7 cellular contexts compared by ENCODE assay signal in the genomic region with DNA sequence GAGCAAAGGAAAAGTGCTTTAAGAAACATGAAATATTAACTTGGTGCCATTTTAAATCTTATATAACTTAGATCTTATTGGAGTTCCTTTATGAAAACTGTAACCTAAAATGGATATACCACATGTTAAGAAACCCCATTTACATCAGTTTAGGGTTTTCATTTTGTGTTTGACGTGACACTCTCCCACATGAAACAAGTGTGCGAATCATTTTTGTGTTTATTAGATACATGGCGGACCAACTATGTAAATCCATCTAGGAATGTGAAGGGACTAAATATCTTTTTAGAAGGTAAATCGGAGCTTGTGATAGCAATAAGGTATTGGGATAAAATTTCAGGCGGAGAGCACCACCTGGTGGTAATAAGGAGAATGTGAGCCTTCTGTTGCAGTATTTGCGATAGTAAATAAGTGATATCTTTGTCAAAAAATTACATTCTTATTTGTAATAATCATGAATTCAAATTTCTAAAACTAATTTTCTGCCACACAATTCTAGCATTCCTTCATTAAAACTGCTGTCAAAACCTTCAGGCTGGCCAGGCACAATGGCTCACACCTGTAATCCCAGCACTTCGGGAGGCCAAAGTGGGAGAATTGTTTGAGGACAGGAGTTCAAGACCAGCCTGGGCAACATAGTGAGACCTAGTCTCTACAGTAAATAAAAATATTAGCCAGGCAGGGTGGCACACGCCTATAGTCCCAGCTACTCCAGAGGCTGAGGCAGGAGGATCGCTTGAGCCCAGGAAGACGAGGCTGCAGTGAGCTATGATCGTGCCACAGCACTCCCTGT. TPM values are rescaled to one million over a fixed set of nuclear protein-coding genes. Genes with fewer than 3 reads are reported as not detected.
DNase-seq lines count a peak whose midpoint lies in the region; ATAC-seq, FAIRE-seq and TF ChIP-seq lines count a peak whose summit lies in the region.

No MANE protein-coding gene starts in this region.

- H3K9ac ChIP-seq in IMR-90 (ENCODE audit: low read depth, low read length) (no peak overlapping the region), PC-3 (ENCODE audit: low read length) (no peak overlapping the region)

- H4K8ac ChIP-seq in IMR-90 (ENCODE audit: low read depth in 2 of 2, low read length in 2 of 2): no peak overlapping the region

- peaks cover 2% of the 10 kb centered on the region; the same call in 1 of the 2 replicates for H3K4me1 ChIP-seq in IMR-90 (ENCODE audit: control insufficient read depth, insufficient read depth, low read length)
- peaks cover 6% of the 10 kb centered on the region; the same call in 1 of the 2 replicates for H3K4me1 ChIP-seq in PC-3 (ENCODE audit: insufficient read depth, low read length)
- peaks cover 12% of the 10 kb centered on the region for H3K4me1 ChIP-seq in suprapubic skin

- TF ChIP-seq EP300 in suprapubic skin (IDR thresholded peaks at IDR 0.05): no peak

- H3K9me2 ChIP-seq in PC-3 (replicated peaks; ENCODE audit: low read length): no peaks in the 10 kb centered on the region

- intact Hi-C loops in IMR-90 (cut with micrococcal nuclease): loop anchor here (2.0 to 10.0 kb wide), 4 partner anchors 66 to 328 kb away; a partner anchor contains a TSS
- intact Hi-C loops in PC-3 (cut with micrococcal nuclease): loop anchor here (1.0 to 5.0 kb wide), 4 partner anchors 33 to 320 kb away; a partner anchor contains a TSS

- H3K9me3 ChIP-seq in IMR-90 (ENCODE audit: control insufficient read depth, insufficient read depth, low read length): no peaks in the 10 kb centered on the region
- H3K9me3 ChIP-seq in PC-3 (ENCODE audit: low read length): no peaks in the 10 kb centered on the region
- no peaks in the 10 kb centered on the region for H3K9me3 ChIP-seq in suprapubic skin

- no peak overlapping the region for H3K56ac ChIP-seq in IMR-90 (ENCODE audit: extremely low read depth, insufficient read depth, low read length)

- FAIRE-seq in islet of Langerhans (lab: Jason Lieb, UNC): peak; percentile 99

- H4K20me1 ChIP-seq in IMR-90 (ENCODE audit: insufficient read depth, low read length) (0 out of 2 replicates have a peak, but pooled peaks cover 8% of the 10 kb centered on the region), PC-3 (ENCODE audit: low read length) (no peaks in the 10 kb centered on the region)

- TF ChIP-seq RAD21 in IMR-90 (IDR thresholded peaks at IDR 0.05; ENCODE audit: low read length): peak; percentile 90

- H3K36me3 ChIP-seq in IMR-90 (ENCODE audit: control insufficient read depth, insufficient read depth, low read length) (peaks cover 3% of the 10 kb centered on the region; the same call in 1 of the 2 replicates), PC-3 (ENCODE audit: low read depth, low read length) (peaks cover 7% of the 10 kb centered on the region), suprapubic skin (peaks cover 5% of the 10 kb centered on the region)

- no peak for TF ChIP-seq POLR2A in IMR-90 (IDR thresholded peaks at IDR 0.05; ENCODE audit: low read depth, low read length)
- TF ChIP-seq POLR2A in suprapubic skin (IDR thresholded peaks at IDR 0.05): no peak

- H3K4me3 ChIP-seq in IMR-90 (ENCODE audit: insufficient read depth, low read depth, low read length): no peak overlapping the region
- H3K4me3 ChIP-seq in PC-3 (ENCODE audit: low read length): no peak overlapping the region
- no peak overlapping the region for H3K4me3 ChIP-seq in suprapubic skin

- no peak overlapping the region for H2BK120ac ChIP-seq in IMR-90 (ENCODE audit: low read depth, low read length)

- no peaks in the 10 kb centered on the region for H3F3A ChIP-seq in PC-3 (ENCODE audit: low read length, unreplicated experiment)

- CTCF ChIA-PET in IMR-90 (lab: Yijun Ruan, JAX): interaction anchor here (0.6 to 1.6 kb wide), 15 partner anchors 9 to 261 kb away, joined by 3 to 12 read pairs (median 4); a partner anchor contains a TSS
- CTCF ChIA-PET in PC-3 (lab: Charles Lee): interaction anchor here (0.6 to 1.9 kb wide), 8 partner anchors 25 to 326 kb away, joined by 3 to 16 read pairs (median 6); a partner anchor contains a TSS

- H3K27ac Mint-ChIP-seq in brain: no peak overlapping the region

- H2AFZ ChIP-seq in IMR-90 (replicated peaks; ENCODE audit: low read length, poor library complexity) (no peak overlapping the region), PC-3 (ENCODE audit: low read length) (peak overlapping the region; percentile 52)

- peaks cover 2% of the 10 kb centered on the region; the same call in 1 of the 2 replicates for H3K9me1 ChIP-seq in IMR-90 (ENCODE audit: insufficient read depth, low read length)

- H2BK5ac ChIP-seq in IMR-90 (ENCODE audit: low read depth, low read length, poor library complexity, severe bottlenecking): no peak overlapping the region

- TF ChIP-seq CTCF in IMR-90 (conservative IDR thresholded peaks at IDR 0.05; ENCODE audit: low read depth, low read length) (peak; percentile 80), PC-3 (conservative IDR thresholded peaks at IDR 0.05; ENCODE audit: low read depth, low read length) (peak; percentile 85), brain (conservative IDR thresholded peaks at IDR 0.05) (peak; percentile 84 to 89), suprapubic skin (IDR thresholded peaks at IDR 0.05) (peak; percentile 73 to 89)

- H3K79me1 ChIP-seq in IMR-90 (ENCODE audit: low read depth in 1 of 2, low read length in 2 of 2): peaks cover 6 to 42% of the 10 kb centered on the region in 2 experiments; a peak in 3 of 4 replicates

- peaks cover 71% of the 10 kb centered on the region for H3K79me2 ChIP-seq in PC-3 (ENCODE audit: low read length)

- H2BK15ac ChIP-seq in IMR-90 (ENCODE audit: low read depth, low read length): no peak overlapping the region

- WGBS in IMR-90 (ENCODE audit: extremely low coverage in 2 of 2, insufficient read length in 1 of 2), 2 experiments: 93% methylated on average over 3 of the region's 11 CpGs; no CpG with 5 or more reads in 1 of the 2 experiments
- WGBS in suprapubic skin: 48% methylated on average over 11 of the region's 11 CpGs

- peak overlapping the region in 2 of 5 experiments; percentile 67 to 72 for H3K4me3 Mint-ChIP-seq in brain

- H3K4me1 Mint-ChIP-seq in brain: peaks cover 5% of the 10 kb centered on the region

- H3K18ac ChIP-seq in IMR-90 (ENCODE audit: low read depth, low read length): no peak overlapping the region

- H3K4me2 ChIP-seq in IMR-90 (ENCODE audit: low read depth, low read length) (peak overlapping the region; percentile 64), PC-3 (ENCODE audit: low read length) (peak overlapping the region; percentile 45)

- H2AK5ac ChIP-seq in IMR-90 (ENCODE audit: low read depth, low read length): no peak overlapping the region

- H2BK20ac ChIP-seq in IMR-90 (ENCODE audit: low read depth, low read length): no peak overlapping the region

- peak; percentile 82 for ATAC-seq in IMR-90 (ENCODE audit: low read depth)
- peak; percentile 80 for ATAC-seq in PC-3
- no peak for ATAC-seq in GM18870 (IDR thresholded peaks at IDR 0.05; ENCODE audit: unreplicated experiment)

- H2AK9ac ChIP-seq in IMR-90 (replicated peaks; ENCODE audit: low read depth, low read length, poor library complexity): no peak overlapping the region

- POLR2A ChIA-PET in IMR-90 (lab: Charles Lee; ENCODE audit: unreplicated experiment) (no interaction called here), PC-3 (lab: Charles Lee; ENCODE audit: unreplicated experiment) (no interaction called here)

- peaks cover 15% of the 10 kb centered on the region for H3K36me3 Mint-ChIP-seq in brain

- peaks cover 3% of the 10 kb centered on the region for H3K27me3 Mint-ChIP-seq in brain

- no peak overlapping the region for H3K14ac ChIP-seq in IMR-90 (replicated peaks; ENCODE audit: low read depth, low read length)

- no peak overlapping the region for H3K4ac ChIP-seq in IMR-90 (ENCODE audit: low read depth, low read length)

- H3K27ac ChIP-seq in IMR-90 (ENCODE audit: insufficient read depth, low read length) (no peak overlapping the region), PC-3 (ENCODE audit: low read length) (peak overlapping the region; percentile 5; the same call in 1 of the 2 replicates), suprapubic skin (no peak overlapping the region)

- no peak overlapping the region for H4K91ac ChIP-seq in IMR-90 (ENCODE audit: insufficient read depth, low read depth, low read length)

- H3K23ac ChIP-seq in IMR-90 (ENCODE audit: low read depth, low read length): no peak overlapping the region

- dilution Hi-C loops in IMR-90 (cut with HindIII; ENCODE audit: low sequenced_read_pairs, unreplicated experiment): no loop called here

- DNase-seq in DMS79 treated with DMSO at 0.1 percent for 48 hours (lab: John Stamatoyannopoulos, UW) (peak; percentile 72), IMR-90 (peak; percentile 79), PC-3 (peak; percentile 76), suprapubic skin (ENCODE audit: low spot score in 2 of 2) (no peak)

- in situ Hi-C loops in IMR-90 (cut with MboI; ENCODE audit: low sequenced_read_pairs): loop anchor here (5.0 kb wide), 2 partner anchors 68 to 253 kb away; no protein-coding TSS in a partner anchor

- no peak overlapping the region for H4K5ac ChIP-seq in IMR-90 (ENCODE audit: low read depth, low read length)

- H3K9me3 Mint-ChIP-seq in brain: no peaks in the 10 kb centered on the region

- H3K27me3 ChIP-seq in IMR-90 (ENCODE audit: control insufficient read depth, insufficient read depth, low read length) (no peaks in the 10 kb centered on the region), PC-3 (ENCODE audit: low read length) (no peaks in the 10 kb centered on the region), suprapubic skin (no peaks in the 10 kb centered on the region)

- BruUV-seq in IMR-90 (replicated peaks; lab: Mats Ljungman, UMichigan): no TSS peak
- BruUV-seq in PC-3 (replicated peaks; lab: Mats Ljungman, UMichigan): no TSS peak

TF ChIP-seq in IMR-90, 13 proteins besides CTCF, POLR2A, EP300 and RAD21:
- no peak for TF ChIP-seq BHLHE40 (IDR thresholded peaks at IDR 0.05; ENCODE audit: low read depth, low read length)
- TF ChIP-seq SMC3 (IDR thresholded peaks at IDR 0.05; ENCODE audit: low read depth, low read length): peak; percentile 88

RNA-seq across cellular contexts. Expression of a gene that starts 31.3 kb away (rescaled TPM):
- total RNA-seq in IMR-90 (2012; rRNA removed) (30.1 and 33.6 TPM in 2 replicates), PC-3 (2014; rRNA removed) (48.1 and 51.0 TPM in 2 replicates), suprapubic skin (10 to 100 TPM; 17.0 to 32.2 (median 28.0) TPM)
- polyA plus RNA-seq in IMR-90 (2012; rRNA removed) (29.1 and 31.0 TPM in 2 replicates), brain (ENCODE audit: insufficient read depth, low read depth, low replicate concordance) (74.2 TPM)
- polyA plus RNA-seq in IMR-90 (2012; cell fraction: cytosol; rRNA removed): 15.8 and 20.4 TPM in 2 replicates
- polyA plus RNA-seq in IMR-90 (2012; cell fraction: nucleus; rRNA removed; ENCODE audit: low replicate concordance): 20.5 and 30.1 TPM in 2 replicates

RNA-seq across cellular contexts. Expression of a gene that starts 45.4 kb away (rescaled TPM):
- total RNA-seq in IMR-90 (2012; rRNA removed): 6.8 and 8.1 TPM in 2 replicates
- 2.2 and 3.1 TPM in 2 replicates for polyA plus RNA-seq in IMR-90 (2012; rRNA removed)
- 0.69 and 0.91 TPM in 2 replicates for polyA plus RNA-seq in IMR-90 (2012; cell fraction: cytosol; rRNA removed)
- 0.83 and 3.1 TPM in 2 replicates for polyA plus RNA-seq in IMR-90 (2012; cell fraction: nucleus; rRNA removed; ENCODE audit: low replicate concordance)
- total RNA-seq in PC-3 (2014; rRNA removed): 2.5 and 3.0 TPM in 2 replicates
- polyA plus RNA-seq in brain (ENCODE audit: insufficient read depth, low read depth, low replicate concordance): 7.4 TPM
- 1 to 10 TPM in 1 of 4 donors, under 1 TPM in 3; 0.55 to 1.1 (median 0.74) TPM for total RNA-seq in suprapubic skin

Comparison
In these comparisons a context has a peak if more than half of its experiments do, and no peak if none do; other contexts are left out.
1. DNase-seq: peak in DMS79 treated with DMSO at 0.1 percent for 48 hours (single experiment), IMR-90 (single experiment) and PC-3 (single experiment); none in suprapubic skin (0 of 2).
2. Peak in every context shown above with its lines, with median percentiles within 50 percentile points of each other: CTCF ChIP-seq.